8 cellular contexts compared by ENCODE assay signal in the genomic region with DNA sequence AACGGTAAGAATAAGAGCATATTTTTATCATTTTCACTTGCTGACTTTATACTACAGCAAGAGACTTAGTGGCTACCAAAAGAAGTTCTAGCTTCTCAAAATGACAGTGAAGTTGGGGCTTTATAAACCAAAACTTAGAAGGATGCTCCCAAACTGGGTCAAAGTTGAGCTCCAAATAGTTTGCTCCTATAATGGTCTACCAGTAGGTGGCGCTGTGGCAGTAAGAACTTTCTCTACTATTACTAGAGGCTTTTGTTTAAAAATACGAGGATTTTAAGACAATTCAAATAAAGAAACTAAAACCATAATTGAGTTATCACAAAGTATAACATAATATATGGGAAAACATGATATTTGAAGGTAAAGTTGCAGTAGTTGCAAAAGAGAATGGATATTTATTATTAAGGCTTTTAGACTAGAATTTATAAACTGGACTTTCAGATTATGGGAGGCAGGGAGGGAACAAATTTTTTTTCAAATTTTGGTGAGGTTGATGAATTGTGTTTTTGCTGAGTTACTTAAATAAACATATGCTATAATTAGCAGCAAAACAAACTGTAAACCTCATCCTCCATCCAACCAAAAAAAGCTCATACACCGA.
DNase-seq lines count a peak whose midpoint lies in the region; ATAC-seq, FAIRE-seq and TF ChIP-seq lines count a peak whose summit lies in the region.

No MANE protein-coding gene starts in this region.

- H3K36me3 Mint-ChIP-seq in central memory CD8-positive, alpha-beta T cell (ENCODE audit: insufficient read depth): peaks cover 4% of the 10 kb centered on the region

- no peaks in the 10 kb centered on the region for H3K27me3 Mint-ChIP-seq in central memory CD8-positive, alpha-beta T cell

- DNase-seq in GM12891 (ENCODE audit: insufficient read length, low spot score) (peak; percentile 12), NCI-H1930 (lab: John Stamatoyannopoulos, UW) (peak; percentile 13 to 29), left kidney (ENCODE audit: low read depth, low spot score) (peak; percentile 76)
- peak; percentile 34 for DNase-seq in activated CD4-positive, alpha-beta T cell treated with anti-CD3 and anti-CD28 coated beads for 1 hour
- DNase-seq in central memory CD8-positive, alpha-beta T cell (ENCODE audit: low spot score in 2 of 2): peak; percentile 43 to 44
- DNase-seq in stimulated activated CD4-positive, alpha-beta T cell treated with anti-CD3 and anti-CD28 coated beads, TNF-alpha, amount 100 ng/mL, for 4 hours (ENCODE audit: low read depth in 3 of 3): peak; percentile 11 to 54 (median 22)

- H3K4me3 Mint-ChIP-seq in central memory CD8-positive, alpha-beta T cell: no peak overlapping the region

- FAIRE-seq in GM12891 (lab: Jason Lieb, UNC): peak; percentile 71

- H3K27ac Mint-ChIP-seq in central memory CD8-positive, alpha-beta T cell (ENCODE audit: low read depth): no peak overlapping the region

- no peaks in the 10 kb centered on the region for H3K9me3 Mint-ChIP-seq in central memory CD8-positive, alpha-beta T cell

- TF ChIP-seq POLR2A in GM12891 (IDR thresholded peaks at IDR 0.05; ENCODE audit: low read depth, low read length): no peak

- H3K4me1 Mint-ChIP-seq in central memory CD8-positive, alpha-beta T cell: no peaks in the 10 kb centered on the region

- ATAC-seq in central memory CD8-positive, alpha-beta T cell (replicated peaks; ENCODE audit: extremely low read depth, poor library complexity, severe bottlenecking): no peak
- no peak for ATAC-seq in GM19023 (IDR thresholded peaks at IDR 0.05; ENCODE audit: unreplicated experiment)
- ATAC-seq in HG03108 (IDR thresholded peaks at IDR 0.05; ENCODE audit: unreplicated experiment): no peak

TF ChIP-seq in GM12891, 5 proteins besides CTCF, POLR2A, EP300 and RAD21:
- no peak for TF ChIP-seq PAX5 (IDR thresholded peaks at IDR 0.05; ENCODE audit: insufficient read depth, low read length, severe bottlenecking)
- no peak for TF ChIP-seq POLR2AphosphoS5 (IDR thresholded peaks at IDR 0.05; ENCODE audit: low read depth, low read length)
- no peak for TF ChIP-seq SPI1 (IDR thresholded peaks at IDR 0.05; ENCODE audit: low read depth, low read length)
- no peak for TF ChIP-seq TAF1 (IDR thresholded peaks at IDR 0.05; ENCODE audit: low read depth, low read length)
- no peak for TF ChIP-seq POU2F2 (IDR thresholded peaks at IDR 0.05; ENCODE audit: low read depth, low read length)

Comparison
In these comparisons a context has a peak if more than half of its experiments do, and no peak if none do; other contexts are left out.
1. DNase-seq: peak in every context shown above with its lines; median percentile 76 in left kidney; 44 in central memory CD8-positive, alpha-beta T cell; 34 in activated CD4-positive, alpha-beta T cell treated with anti-CD3 and anti-CD28 coated beads for 1 hour; 22 in stimulated activated CD4-positive, alpha-beta T cell treated with anti-CD3 and anti-CD28 coated beads, TNF-alpha, amount 100 ng/mL, for 4 hours; 21 in NCI-H1930; 12 in GM12891.